1 cellular context compared by ENCODE assay signal in the genomic region with DNA sequence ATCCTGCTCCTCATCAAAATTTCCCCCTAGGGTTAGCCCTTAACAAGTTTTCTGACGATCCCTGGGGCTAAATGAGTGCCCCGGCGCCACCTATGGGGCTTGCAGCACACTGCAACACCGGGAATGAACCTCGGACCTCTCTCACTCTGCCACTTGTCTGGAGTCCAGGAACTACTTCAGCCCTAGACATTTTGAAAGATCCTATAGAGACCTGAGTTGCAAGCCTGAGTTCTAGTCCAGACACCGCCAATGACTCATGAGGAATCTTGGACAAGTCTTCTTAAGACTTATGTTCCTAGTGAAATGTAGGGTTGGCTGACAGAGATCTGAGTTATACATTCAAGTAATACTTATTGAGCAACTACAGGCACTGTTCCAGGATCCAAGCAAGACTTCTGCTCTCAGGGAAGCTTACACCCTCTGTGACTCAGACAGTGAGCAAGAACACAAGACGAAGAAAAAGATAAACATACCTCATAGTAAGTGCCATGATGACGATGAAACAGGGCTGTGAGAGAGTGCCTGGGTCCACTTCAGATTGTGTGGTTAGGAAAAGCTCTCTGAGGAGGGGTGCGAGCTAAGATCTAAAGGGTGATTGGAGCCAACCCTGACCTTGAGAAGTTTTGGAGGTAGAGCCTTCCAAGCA.
TF ChIP-seq lines count a peak whose summit lies in the region.

No MANE protein-coding gene starts in this region.

TF ChIP-seq in IMR-90, 13 proteins besides CTCF, POLR2A, EP300 and RAD21 (continued from another document):
- TF ChIP-seq RCOR1 (IDR thresholded peaks at IDR 0.05; ENCODE audit: insufficient replicate concordance, low read length), result peak; percentile 9
- TF ChIP-seq RFX5 (IDR thresholded peaks at IDR 0.05; ENCODE audit: low read depth, low read length), result no peak
- TF ChIP-seq, protein P1, sequence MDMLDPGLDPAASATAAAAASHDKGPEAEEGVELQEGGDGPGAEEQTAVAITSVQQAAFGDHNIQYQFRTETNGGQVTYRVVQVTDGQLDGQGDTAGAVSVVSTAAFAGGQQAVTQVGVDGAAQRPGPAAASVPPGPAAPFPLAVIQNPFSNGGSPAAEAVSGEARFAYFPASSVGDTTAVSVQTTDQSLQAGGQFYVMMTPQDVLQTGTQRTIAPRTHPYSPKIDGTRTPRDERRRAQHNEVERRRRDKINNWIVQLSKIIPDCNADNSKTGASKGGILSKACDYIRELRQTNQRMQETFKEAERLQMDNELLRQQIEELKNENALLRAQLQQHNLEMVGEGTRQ (IDR thresholded peaks at IDR 0.05; ENCODE audit: low read depth, low read length), result no peak
